ENCODE assay signal across 9 cellular contexts in genomic region chr5:150461231-150461630, GRCh38. TPM values are rescaled to one million over a fixed set of nuclear protein-coding genes. Genes with fewer than 3 reads are reported as not detected.
A peak's percentile ranks its signal among the peaks of the same experiment; 100 is the strongest.
DNase-seq lines count a peak whose midpoint lies in the region; ATAC-seq and TF ChIP-seq lines count a peak whose summit lies in the region.
"Had no signal": no experiment of that assay in that cellular context is flagged by ENCODE, and none has a peak within 500 bp of the region (broad histone marks: within the 10 kb centered on the region; RNA-seq: fewer than 3 reads in every experiment).

No MANE protein-coding gene starts in this region.

- H3K9me2 ChIP-seq in MM.1S (replicated peaks; ENCODE audit: insufficient read depth, low read length) = no peaks in the 10 kb centered on the region

- peaks cover 30% of the 10 kb centered on the region for H3K4me1 ChIP-seq in MM.1S (ENCODE audit: low read length)

- no peak for TF ChIP-seq CTCF in MM.1S (IDR thresholded peaks at IDR 0.05; ENCODE audit: low read length)

- H3K27ac ChIP-seq in MM.1S (ENCODE audit: low read length) = peak overlapping the region; percentile 13; the same call in 1 of the 2 replicates
- H3K27ac ChIP-seq: epithelial cell of prostate had no signal

- peaks cover 8% of the 10 kb centered on the region; the same call in 1 of the 2 replicates for H3F3A ChIP-seq in MM.1S (ENCODE audit: insufficient read depth, low read length)

- H3K27me3 ChIP-seq in MM.1S (replicated peaks; ENCODE audit: insufficient read depth, low read length) = no peaks in the 10 kb centered on the region

- H3K79me2 ChIP-seq in MM.1S (ENCODE audit: low read length) = no peaks in the 10 kb centered on the region

- no peaks in the 10 kb centered on the region for H3K36me3 ChIP-seq in MM.1S (replicated peaks; ENCODE audit: insufficient read depth, low read length)

- peak overlapping the region; percentile 73 for H2AFZ ChIP-seq in MM.1S (ENCODE audit: low read length)

- H3K9me3 ChIP-seq in MM.1S (replicated peaks; ENCODE audit: insufficient read depth, low read length) = no peaks in the 10 kb centered on the region

- peak overlapping the region; percentile 58 for H3K4me2 ChIP-seq in MM.1S (ENCODE audit: low read depth, low read length)

- intact Hi-C loops in left ventricle myocardium superior (cut with micrococcal nuclease) = no loop called here

- no peaks in the 10 kb centered on the region for H4K20me1 ChIP-seq in MM.1S (ENCODE audit: insufficient read depth, low read length)

- H3K4me3 ChIP-seq in MM.1S (ENCODE audit: low read length) = no peak overlapping the region

- DNase-seq in MM.1S = peak; percentile 65
- DNase-seq in germinal center (ENCODE audit: low spot score) = peak; percentile 85
- no peak for DNase-seq in mucosa of gallbladder (ENCODE audit: low spot score)
- no peak for DNase-seq in DMS114 treated with DMSO at 0.1 percent for 48 hours (lab: John Stamatoyannopoulos, UW; ENCODE audit: unreplicated experiment)
- no peak for DNase-seq in AG20443 (ENCODE audit: low spot score)
- DNase-seq in left ventricle myocardium superior = no peak

- H3K9ac ChIP-seq in MM.1S (ENCODE audit: low read length) = peak overlapping the region; percentile 30; the same call in 1 of the 2 replicates

- peak; percentile 64 for ATAC-seq in GM18519 (IDR thresholded peaks at IDR 0.05; ENCODE audit: low FRiP score, unreplicated experiment)
- ATAC-seq in GM21825 (IDR thresholded peaks at IDR 0.05; ENCODE audit: unreplicated experiment) = peak; percentile 76
- no peak for ATAC-seq in left ventricle myocardium superior

RNA-seq across cellular contexts. Expression of gene RPS14, which starts 11.7 kb away (rescaled TPM):
- total RNA-seq in mucosa of gallbladder (1,424 TPM), left ventricle myocardium superior (1,255 TPM)

RNA-seq across cellular contexts. Expression of gene NDST1, which starts 46.7 kb away (rescaled TPM):
- total RNA-seq in mucosa of gallbladder (80.7 TPM), left ventricle myocardium superior (57.9 TPM)

RNA-seq across cellular contexts. Expression of gene CD74, which starts 48.5 kb away (rescaled TPM):
- total RNA-seq in mucosa of gallbladder (1,336 TPM), left ventricle myocardium superior (341 TPM)

Comparison
In these comparisons a context has a peak if more than half of its experiments do, and no peak if none do; other contexts are left out.
1. DNase-seq: peak in MM.1S (single experiment) and germinal center (single experiment); none in mucosa of gallbladder (single experiment), DMS114 treated with DMSO at 0.1 percent for 48 hours (single experiment), AG20443 (single experiment) and left ventricle myocardium superior (single experiment).